ENCODE assay signal across 8 cellular contexts in the genomic region with DNA sequence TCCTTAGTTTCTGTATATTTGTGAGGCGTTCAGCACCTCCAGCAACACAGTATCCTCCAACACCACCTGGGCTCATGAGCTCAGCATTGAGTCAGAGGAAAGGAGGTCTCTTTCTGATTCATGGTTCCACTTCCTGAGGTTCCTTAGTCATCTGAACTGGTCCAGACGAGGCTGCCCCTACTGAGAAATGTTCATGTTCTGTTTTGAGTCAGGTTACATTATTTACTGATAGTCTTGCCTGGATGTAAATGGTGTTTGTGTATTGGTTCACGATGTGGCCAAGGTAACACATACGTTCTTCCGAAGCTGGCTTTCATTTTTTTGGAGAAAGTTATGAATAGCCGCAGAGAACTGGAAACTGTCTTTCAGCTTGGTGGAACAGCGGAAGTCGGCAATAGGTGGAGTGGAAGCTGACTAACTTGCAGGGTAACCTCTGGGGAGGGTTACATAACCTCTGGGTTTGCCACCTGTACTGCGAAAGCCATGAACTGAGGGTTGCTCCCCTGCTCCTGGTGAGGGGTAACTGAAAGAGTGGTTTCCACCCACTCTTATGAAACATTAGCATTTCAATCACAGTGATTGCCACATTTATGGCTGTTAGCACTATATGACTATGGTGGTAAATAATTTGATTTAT. TPM values are rescaled to one million over a fixed set of nuclear protein-coding genes. Genes with fewer than 3 reads are reported as not detected.
DNase-seq lines count a peak whose midpoint lies in the region; ATAC-seq and TF ChIP-seq lines count a peak whose summit lies in the region.

No MANE protein-coding gene starts in this region.

- ATAC-seq in GM19467 (IDR thresholded peaks at IDR 0.05; ENCODE audit: unreplicated experiment) (peak; percentile 64), HG03520 (IDR thresholded peaks at IDR 0.05; ENCODE audit: unreplicated experiment) (peak; percentile 71)

- H3K9me3 ChIP-seq in endocrine pancreas (ENCODE audit: control insufficient read depth, low read length) (no peaks in the 10 kb centered on the region), sigmoid colon (no peaks in the 10 kb centered on the region)

- H3K27me3 ChIP-seq in endocrine pancreas (ENCODE audit: control insufficient read depth, insufficient read depth, low read length) (no peaks in the 10 kb centered on the region), sigmoid colon (no peaks in the 10 kb centered on the region)

- DNase-seq in ACHN (peak; percentile 71), sigmoid colon (no peak), NCI-H1105 (lab: John Stamatoyannopoulos, UW) (no peak)
- DNase-seq in activated CD4-positive, alpha-beta T cell treated with anti-CD3 and anti-CD28 coated beads for 1 hour, result peak; percentile 47
- peak; percentile 60 to 67 for DNase-seq in stimulated activated CD8-positive, alpha-beta memory T cell treated with anti-CD3 and anti-CD28 coated beads, Interleukin-15, amount 100 ng/mL, for 48 hours (ENCODE audit: low read depth in 2 of 2)

- in situ Hi-C loops in ACHN (cut with HindIII; ENCODE audit: low pct_ligation_motif_present, low pct_unique_long_range_greater_than_20kb, low sequenced_read_pairs), result no loop called here

- H3K9ac ChIP-seq in endocrine pancreas (ENCODE audit: control insufficient read depth, insufficient read depth, low read length), result no peak overlapping the region

- no peak overlapping the region for H3K27ac ChIP-seq in sigmoid colon

- no peak for TF ChIP-seq CTCF in sigmoid colon (IDR thresholded peaks at IDR 0.05)

- intact Hi-C loops in sigmoid colon (cut with DNase I), result loop anchor here (5.0 to 10.0 kb wide), 2 partner anchors 75 to 113 kb away; no protein-coding TSS in a partner anchor

- TF ChIP-seq POLR2A in sigmoid colon (IDR thresholded peaks at IDR 0.05), result no peak

- H3K4me1 ChIP-seq in endocrine pancreas (ENCODE audit: control insufficient read depth, insufficient read depth, low read length) (peaks cover 9% of the 10 kb centered on the region), sigmoid colon (peaks cover 0 to 17% (median 14%) of the 10 kb centered on the region in 4 donors)

- H3K36me3 ChIP-seq in endocrine pancreas (ENCODE audit: control insufficient read depth, insufficient read depth, low read length) (no peaks in the 10 kb centered on the region), sigmoid colon (no peaks in the 10 kb centered on the region)

- H3K4me3 ChIP-seq in endocrine pancreas (ENCODE audit: control insufficient read depth, insufficient read depth, low read length), result peak overlapping the region; percentile 19
- no peak overlapping the region for H3K4me3 ChIP-seq in sigmoid colon

- WGBS in sigmoid colon, 2 donors, result 73 to 78% methylated on average over 9 of the region's 9 CpGs

- no peak for TF ChIP-seq EP300 in sigmoid colon (IDR thresholded peaks at IDR 0.05)

RNA-seq across cellular contexts. Expression of gene MANSC4, which starts 42.2 kb away (rescaled TPM):
- total RNA-seq in sigmoid colon, result not detected
- not detected for polyA plus RNA-seq in sigmoid colon

RNA-seq across cellular contexts. Expression of gene KLHL42, which starts 42.2 kb away (rescaled TPM):
- total RNA-seq in sigmoid colon, result 10 to 100 TPM; 60.7 to 78.1 (median 65.6) TPM
- polyA plus RNA-seq in sigmoid colon, result 10 to 100 TPM in 1 of 3 donors, 1 to 10 TPM in 2; 3.6 to 11.1 (median 7.2) TPM

Comparison
In these comparisons a context has a peak if more than half of its experiments do, and no peak if none do; other contexts are left out.
1. DNase-seq: peak in ACHN (single experiment), activated CD4-positive, alpha-beta T cell treated with anti-CD3 and anti-CD28 coated beads for 1 hour (single experiment) and stimulated activated CD8-positive, alpha-beta memory T cell treated with anti-CD3 and anti-CD28 coated beads, Interleukin-15, amount 100 ng/mL, for 48 hours (2 of 2); none in sigmoid colon (single experiment) and NCI-H1105 (single experiment).